ENCODE assay signal across 1 cellular context in genomic region chr10:59754951-59755350, GRCh38.
TF ChIP-seq lines count a peak whose summit lies in the region.

No MANE protein-coding gene starts in this region.

TF ChIP-seq in H1, 55 proteins besides CTCF, POLR2A, EP300 and RAD21:
- TF ChIP-seq ATF2 (IDR thresholded peaks at IDR 0.05; ENCODE audit: low read length) = no peak
- no peak for TF ChIP-seq CREB1 (IDR thresholded peaks at IDR 0.05)
- TF ChIP-seq SRF (IDR thresholded peaks at IDR 0.05; ENCODE audit: low read depth, low read length) = no peak
- no peak for TF ChIP-seq EZH2 (IDR thresholded peaks at IDR 0.05; ENCODE audit: low read depth, low read length, severe bottlenecking)
- TF ChIP-seq KDM5A (IDR thresholded peaks at IDR 0.05; ENCODE audit: low read length) = no peak
- no peak for TF ChIP-seq CTBP2 (IDR thresholded peaks at IDR 0.05; ENCODE audit: borderline replicate concordance, insufficient read depth, insufficient read length, low read length)
- TF ChIP-seq CBX8 (IDR thresholded peaks at IDR 0.05; ENCODE audit: borderline replicate concordance, low read depth, low read length) = no peak
- no peak for TF ChIP-seq SP2 (IDR thresholded peaks at IDR 0.05; ENCODE audit: low read length)
- TF ChIP-seq BRCA1 (IDR thresholded peaks at IDR 0.05; ENCODE audit: low read depth, low read length) = no peak
- no peak for TF ChIP-seq CHD7 (IDR thresholded peaks at IDR 0.05; ENCODE audit: insufficient replicate concordance, low read length)
- no peak for TF ChIP-seq TBP (IDR thresholded peaks at IDR 0.05; ENCODE audit: low read depth, low read length)
- TF ChIP-seq GABPA (IDR thresholded peaks at IDR 0.05; ENCODE audit: borderline replicate concordance, insufficient read depth, low read length) = no peak
- TF ChIP-seq SIX5 (IDR thresholded peaks at IDR 0.05; ENCODE audit: low read depth, low read length) = no peak
- no peak for TF ChIP-seq SUZ12 (IDR thresholded peaks at IDR 0.05; ENCODE audit: low read length)
- TF ChIP-seq TAF7 (optimal IDR thresholded peaks at IDR 0.05; ENCODE audit: borderline replicate concordance, low read depth, low read length) = no peak
- TF ChIP-seq PHF8 (conservative IDR thresholded peaks at IDR 0.05; ENCODE audit: low read depth, low read length) = no peak
- TF ChIP-seq RXRA (IDR thresholded peaks at IDR 0.05; ENCODE audit: insufficient read depth, low read depth, low read length) = no peak
